Comparison of ENCODE assay signal across 8 cellular contexts in genomic region chr14:95998656-95999055, GRCh38. TPM values are rescaled to one million over a fixed set of nuclear protein-coding genes. Genes with fewer than 3 reads are reported as not detected.
A peak's percentile ranks its signal among the peaks of the same experiment; 100 is the strongest.
DNase-seq lines count a peak whose midpoint lies in the region; FAIRE-seq and TF ChIP-seq lines count a peak whose summit lies in the region.

No MANE protein-coding gene starts in this region.

- CTCF ChIA-PET in RWPE1 (lab: Yijun Ruan, JAX): interaction anchor here (0.5 to 1.8 kb wide), 10 partner anchors 49 to 439 kb away, joined by 3 to 8 read pairs (median 4); no protein-coding TSS in a partner anchor
- CTCF ChIA-PET in Caco-2 (lab: Charles Lee): interaction anchor here (0.8 to 1.0 kb wide), 2 partner anchors 53 to 100 kb away, joined by 3 to 15 read pairs; no protein-coding TSS in a partner anchor

- no TSS peak for BruUV-seq in Caco-2 (replicated peaks; lab: Mats Ljungman, UMichigan)

- H3K4me1 ChIP-seq in left ventricle myocardium inferior (no peaks in the 10 kb centered on the region), right atrium auricular region (no peaks in the 10 kb centered on the region), Caco-2 (no peaks in the 10 kb centered on the region)

- FAIRE-seq in frontal cortex (lab: Jason Lieb, UNC): no peak

- H3K27ac ChIP-seq in left ventricle myocardium inferior (replicated peaks): no peak overlapping the region
- H3K27ac ChIP-seq in right atrium auricular region: no peak overlapping the region
- no peak overlapping the region for H3K27ac ChIP-seq in RWPE1

- H3K27me3 ChIP-seq in left ventricle myocardium inferior (ENCODE audit: low read depth) (peaks cover 87% of the 10 kb centered on the region), right atrium auricular region (peaks cover 0 to 5% of the 10 kb centered on the region in 2 donors), Caco-2 (replicated peaks; ENCODE audit: control insufficient read depth, insufficient read depth, low read length) (no peaks in the 10 kb centered on the region)

- H3K9me3 ChIP-seq in left ventricle myocardium inferior (replicated peaks) (peaks cover 8% of the 10 kb centered on the region), right atrium auricular region (peaks cover 0 to 3% of the 10 kb centered on the region in 2 donors), Caco-2 (no peaks in the 10 kb centered on the region)

- H3K4me3 ChIP-seq in left ventricle myocardium inferior: no peak overlapping the region
- H3K4me3 ChIP-seq in right atrium auricular region: no peak overlapping the region
- no peak overlapping the region for H3K4me3 ChIP-seq in Caco-2 (ENCODE audit: low read depth, low read length)

- no peak overlapping the region for H3K27ac Mint-ChIP-seq in Caco-2 (ENCODE audit: unreplicated experiment)

- intact Hi-C loops in left ventricle myocardium inferior (cut with micrococcal nuclease) (loop anchor here (10.0 kb wide), 1 partner anchor 276 kb away; no protein-coding TSS in a partner anchor), Caco-2 (cut with micrococcal nuclease; ENCODE audit: unreplicated experiment) (loop anchor here (1.0 to 10.0 kb wide), 3 partner anchors 54 to 554 kb away; no protein-coding TSS in a partner anchor)

- H3K4me3 Mint-ChIP-seq in Caco-2 (ENCODE audit: unreplicated experiment): no peak overlapping the region

- no peaks in the 10 kb centered on the region for H3K36me3 ChIP-seq in left ventricle myocardium inferior
- H3K36me3 ChIP-seq in right atrium auricular region: no peaks in the 10 kb centered on the region
- H3K36me3 ChIP-seq in Caco-2 (ENCODE audit: control insufficient read depth, insufficient read depth, low read length): no peaks in the 10 kb centered on the region

- H3K36me3 Mint-ChIP-seq in Caco-2 (ENCODE audit: insufficient read depth, unreplicated experiment): no peaks in the 10 kb centered on the region

- DNase-seq in left ventricle myocardium inferior (no peak), right atrium auricular region (ENCODE audit: low spot score) (no peak), RWPE1 (ENCODE audit: low spot score) (peak; percentile 34), frontal cortex (ENCODE audit: low spot score in 2 of 2) (peak; percentile 5 to 29), Caco-2 (no peak), amygdala (lab: John Stamatoyannopoulos, UW) (no peak)
- no peak for DNase-seq in effector CD8-positive, alpha-beta T cell (lab: John Stamatoyannopoulos, UW)
- DNase-seq in activated CD8-positive, alpha-beta memory T cell treated with anti-CD3 and anti-CD28 coated beads, Interleukin-2, amount 50 U/mL, for 4 hours: no peak

- no peaks in the 10 kb centered on the region for H3K9me3 Mint-ChIP-seq in Caco-2 (ENCODE audit: unreplicated experiment)

- no peaks in the 10 kb centered on the region for H3K4me1 Mint-ChIP-seq in Caco-2 (ENCODE audit: low read depth, unreplicated experiment)

- H3K27me3 Mint-ChIP-seq in Caco-2 (ENCODE audit: insufficient read depth, unreplicated experiment): peaks cover 3% of the 10 kb centered on the region

- TF ChIP-seq CTCF in left ventricle myocardium inferior (IDR thresholded peaks at IDR 0.05; ENCODE audit: borderline replicate concordance) (peak; percentile 47), right atrium auricular region (IDR thresholded peaks at IDR 0.05) (peak in 1 of 2 donors; percentile 46), RWPE1 (conservative IDR thresholded peaks at IDR 0.05; ENCODE audit: low read depth) (peak; percentile 55; the same call in 1 of the 2 replicates), Caco-2 (IDR thresholded peaks at IDR 0.05; ENCODE audit: insufficient read depth in 1 of 2, low read depth in 1 of 2, low read length in 1 of 2, severe bottlenecking in 1 of 2, unreplicated experiment in 1 of 2) (peak in 1 of 2 experiments; percentile 11)

- POLR2A ChIA-PET in RWPE1 (lab: Yijun Ruan, JAX; ENCODE audit: low non-redundant PET): no interaction called here
- POLR2A ChIA-PET in Caco-2 (lab: Charles Lee): interaction anchor here (1.1 kb wide), 1 partner anchor 100 kb away, joined by 3 read pairs; no protein-coding TSS in a partner anchor

RNA-seq across cellular contexts. Expression of gene C14orf132, which starts 40.5 kb away (rescaled TPM):
- total RNA-seq in left ventricle myocardium inferior (4.8 TPM), right atrium auricular region (1 to 10 TPM; 1.6 to 5.6 TPM), frontal cortex (32.6 TPM), Caco-2 (2022) (0.05 and 0.20 TPM in 2 replicates)

Comparison
In these comparisons a context has a peak if more than half of its experiments do, and no peak if none do; other contexts are left out.
1. DNase-seq: peak in RWPE1 (single experiment) and frontal cortex (2 of 2); none in left ventricle myocardium inferior (single experiment), right atrium auricular region (single experiment), effector CD8-positive, alpha-beta T cell (single experiment), Caco-2 (0 of 2), activated CD8-positive, alpha-beta memory T cell treated with anti-CD3 and anti-CD28 coated beads, Interleukin-2, amount 50 U/mL, for 4 hours (single experiment) and amygdala (0 of 56).